ENCODE assay signal across 24 cellular contexts in genomic region chr4:184142121-184143000, GRCh38.
"Had no signal": no experiment of that assay in that cellular context is flagged by ENCODE, and none has a peak within 500 bp of the region (broad histone marks: within the 10 kb centered on the region; RNA-seq: fewer than 3 reads in every experiment).

No MANE protein-coding gene starts in this region.

- H3K9me3 ChIP-seq: ovary, vagina had no signal

- H3K4me1 Mint-ChIP-seq: nephron; stimulated activated naive CD8-positive, alpha-beta T cell treated with anti-CD3 and anti-CD28 coated beads, Interleukin-15, amount 100 ng/mL, for 72 hours had no signal

- H3K4me1 ChIP-seq: esophagus muscularis mucosa, gastroesophageal sphincter, heart left ventricle, left lung, psoas muscle, suprapubic skin, transverse colon, vagina had no signal

- H3K4me3 Mint-ChIP-seq: activated naive CD8-positive, alpha-beta T cell; nephron; stimulated activated naive CD8-positive, alpha-beta T cell treated with anti-CD3 and anti-CD28 coated beads, Interleukin-15, amount 100 ng/mL, for 72 hours had no signal

- DNase-seq: cerebellar nuclear complex; effector CD8-positive, alpha-beta T cell; heart left ventricle; kidney; left lung; mammary epithelial cell; midbrain; ovary; psoas muscle; right cardiac atrium; stimulated activated CD4-positive, alpha-beta T cell treated with anti-CD3 and anti-CD28 coated beads, Interleukin-15, amount 100 ng/mL, for 24 hours; stimulated activated CD4-positive, alpha-beta T cell treated with anti-CD3 and anti-CD28 coated beads, Interleukin-4, amount 100 ng/mL, for 1 hour; stimulated activated naive CD8-positive, alpha-beta T cell treated with anti-CD3 and anti-CD28 coated beads, Interleukin-15, amount 100 ng/mL, for 72 hours; transverse colon had no signal

- H3K27me3 ChIP-seq: esophagus muscularis mucosa, gastroesophageal sphincter, heart left ventricle, left lung, ovary, suprapubic skin, transverse colon, vagina had no signal

- FAIRE-seq: bronchial epithelial cell, endothelial cell of umbilical vein, kidney had no signal

- H3K36me3 ChIP-seq: esophagus muscularis mucosa, gastroesophageal sphincter, heart left ventricle, left lung, ovary, suprapubic skin, transverse colon, vagina had no signal

- H3K36me3 Mint-ChIP-seq: activated naive CD8-positive, alpha-beta T cell had no signal

- H3K27ac Mint-ChIP-seq: activated naive CD8-positive, alpha-beta T cell; nephron; stimulated activated naive CD8-positive, alpha-beta T cell treated with anti-CD3 and anti-CD28 coated beads, Interleukin-15, amount 100 ng/mL, for 72 hours had no signal

- ATAC-seq: activated CD4-positive, CD25-positive, alpha-beta regulatory T cell treated with anti-CD3 and anti-CD28 coated beads, Interleukin-2, amount 50 U/mL, for 24 hours; gastroesophageal sphincter; heart left ventricle; left lung; psoas muscle; stimulated activated naive CD8-positive, alpha-beta T cell treated with anti-CD3 and anti-CD28 coated beads, Interleukin-15, amount 100 ng/mL, for 72 hours had no signal

- H3K27ac ChIP-seq: esophagus muscularis mucosa, gastroesophageal sphincter, heart left ventricle, left lung, ovary, psoas muscle, skin epidermis, suprapubic skin, transverse colon, vagina had no signal

- H3K4me3 ChIP-seq: esophagus muscularis mucosa, gastroesophageal sphincter, heart left ventricle, left lung, ovary, psoas muscle, skin epidermis, suprapubic skin, transverse colon, vagina had no signal
